1 cellular context compared by ENCODE assay signal in the genomic region with DNA sequence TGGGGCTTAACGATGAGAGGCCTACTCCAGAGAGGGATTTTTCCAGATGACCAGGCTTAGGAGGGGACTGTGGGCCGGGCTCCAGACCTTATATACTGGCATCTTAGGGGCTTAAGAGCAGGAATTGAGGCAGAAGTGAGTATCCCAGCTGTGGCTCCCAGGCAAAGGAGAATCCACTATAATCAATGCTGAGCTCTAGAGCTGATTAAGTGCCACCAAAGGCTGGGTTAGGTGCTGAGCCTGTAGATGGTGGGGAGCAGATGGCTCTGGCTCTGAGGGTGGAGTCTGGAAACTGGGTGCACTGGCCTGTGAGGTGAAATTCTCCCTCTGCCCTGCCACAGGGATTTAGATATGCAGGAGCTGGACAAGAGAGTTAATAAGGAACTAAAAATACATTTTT.
TF ChIP-seq lines count a peak whose summit lies in the region.

No MANE protein-coding gene starts in this region.

TF ChIP-seq in H1, 55 proteins besides CTCF, POLR2A, EP300 and RAD21:
- TF ChIP-seq TBP (IDR thresholded peaks at IDR 0.05; ENCODE audit: low read depth, low read length): no peak
- TF ChIP-seq, protein P1, sequence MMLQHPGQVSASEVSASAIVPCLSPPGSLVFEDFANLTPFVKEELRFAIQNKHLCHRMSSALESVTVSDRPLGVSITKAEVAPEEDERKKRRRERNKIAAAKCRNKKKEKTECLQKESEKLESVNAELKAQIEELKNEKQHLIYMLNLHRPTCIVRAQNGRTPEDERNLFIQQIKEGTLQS (IDR thresholded peaks at IDR 0.05; ENCODE audit: insufficient read depth, low read depth, low read length): no peak
- no peak for TF ChIP-seq SP1 (IDR thresholded peaks at IDR 0.05; ENCODE audit: low read depth, low read length)
- no peak for TF ChIP-seq CHD1 (IDR thresholded peaks at IDR 0.05; ENCODE audit: low read depth, low read length)
- no peak for TF ChIP-seq SRF (IDR thresholded peaks at IDR 0.05; ENCODE audit: low read depth, low read length)
TF ChIP-seq in H1: peak in this region for 0.
